17 cellular contexts compared by ENCODE assay signal in genomic region chrX:1139101-1139500, GRCh38.
DNase-seq lines count a peak whose midpoint lies in the region; TF ChIP-seq lines count a peak whose summit lies in the region.
"Had no signal": no experiment of that assay in that cellular context is flagged by ENCODE, and none has a peak within 500 bp of the region (broad histone marks: within the 10 kb centered on the region; RNA-seq: fewer than 3 reads in every experiment).

No MANE protein-coding gene starts in this region.

- no peaks in the 10 kb centered on the region for H4K20me1 ChIP-seq in MM.1S (ENCODE audit: insufficient read depth, low read length)
- H4K20me1 ChIP-seq: BLaER1 had no signal

- no peaks in the 10 kb centered on the region for H3K79me2 ChIP-seq in MM.1S (ENCODE audit: low read length)

- peaks cover 6% of the 10 kb centered on the region for H3K4me1 Mint-ChIP-seq in glutamatergic neuron (ENCODE audit: low read depth, unreplicated experiment)
- no peaks in the 10 kb centered on the region for H3K4me1 Mint-ChIP-seq in activated T-helper 1 cell treated with anti-CD3 and anti-CD28 coated beads, Interleukin-12 subunit alpha, Interleukin-12 subunit beta, Interleukin-2, Interleukin-4 antibody, amounts not matched to agents 30 ng/mL and 10 ng/mL and 1 ng/mL, durations not matched to agents 14 hours and 24 hours and 36 hours (ENCODE audit: low read depth)
- H3K4me1 Mint-ChIP-seq: CD14-positive monocyte; CD4-positive, alpha-beta memory T cell had no signal

- DNase-seq in activated CD8-positive, alpha-beta memory T cell treated with anti-CD3 and anti-CD28 coated beads for 24 hours: peak; percentile 30
- DNase-seq in activated CD8-positive, alpha-beta memory T cell treated with anti-CD3 and anti-CD28 coated beads, Interleukin-2, amount 50 U/mL, for 4 hours: no peak
- DNase-seq in MM.1S (no peak), glutamatergic neuron (no peak), sigmoid colon (peak; percentile 9), GM03348 (ENCODE audit: low spot score) (no peak), tibial nerve (ENCODE audit: low spot score in 2 of 2) (no peak)
- no peak for DNase-seq in activated T-helper 1 cell treated with anti-CD3 and anti-CD28 coated beads, Interleukin-12 subunit alpha, Interleukin-12 subunit beta, Interleukin-2, Interleukin-4 antibody, amounts not matched to agents 30 ng/mL and 10 ng/mL and 1 ng/mL, durations not matched to agents 14 hours and 24 hours and 36 hours (ENCODE audit: low spot score)
- DNase-seq: 8988T; CD4-positive, alpha-beta memory T cell; DMS79 treated with DMSO at 0.1 percent for 48 hours; GF-D8 had no signal

- H3K9ac ChIP-seq in MM.1S (ENCODE audit: low read length): no peak overlapping the region
- H3K9ac ChIP-seq: BLaER1 had no signal

- peaks cover 6% of the 10 kb centered on the region for H3K36me3 Mint-ChIP-seq in glutamatergic neuron (ENCODE audit: unreplicated experiment)
- H3K36me3 Mint-ChIP-seq in activated T-helper 1 cell treated with anti-CD3 and anti-CD28 coated beads, Interleukin-12 subunit alpha, Interleukin-12 subunit beta, Interleukin-2, Interleukin-4 antibody, amounts not matched to agents 30 ng/mL and 10 ng/mL and 1 ng/mL, durations not matched to agents 14 hours and 24 hours and 36 hours (ENCODE audit: low read depth): no peaks in the 10 kb centered on the region
- H3K36me3 Mint-ChIP-seq: CD14-positive monocyte; CD4-positive, alpha-beta memory T cell had no signal

- no peak overlapping the region for H2AFZ ChIP-seq in MM.1S (ENCODE audit: low read length)

- peak overlapping the region; percentile 25; the same call in 1 of the 2 replicates for H3K4me3 ChIP-seq in MM.1S (ENCODE audit: low read length)
- no peak overlapping the region for H3K4me3 ChIP-seq in sigmoid colon
- H3K4me3 ChIP-seq in tibial nerve: no peak overlapping the region
- H3K4me3 ChIP-seq: BLaER1, GM12878, HAP-1 had no signal

- TF ChIP-seq CTCF in MM.1S (IDR thresholded peaks at IDR 0.05; ENCODE audit: low read length): no peak
- no peak for TF ChIP-seq CTCF in glutamatergic neuron (IDR thresholded peaks at IDR 0.05; ENCODE audit: partially characterized antibody, unreplicated experiment)
- no peak for TF ChIP-seq CTCF in sigmoid colon (IDR thresholded peaks at IDR 0.05)
- no peak for TF ChIP-seq CTCF in tibial nerve (IDR thresholded peaks at IDR 0.05)

- no peaks in the 10 kb centered on the region for H3F3A ChIP-seq in MM.1S (ENCODE audit: insufficient read depth, low read length)

- 83 to 88% methylated on average over 11 of the region's 11 CpGs for WGBS in sigmoid colon, 2 donors
- 70 to 81% methylated on average over 11 of the region's 11 CpGs for WGBS in tibial nerve, 2 donors

- no peak for TF ChIP-seq EP300 in sigmoid colon (IDR thresholded peaks at IDR 0.05)
- TF ChIP-seq EP300 in tibial nerve (IDR thresholded peaks at IDR 0.05): no peak

- peak overlapping the region; percentile 2 for H3K27ac Mint-ChIP-seq in glutamatergic neuron (ENCODE audit: unreplicated experiment)
- H3K27ac Mint-ChIP-seq in activated T-helper 1 cell treated with anti-CD3 and anti-CD28 coated beads, Interleukin-12 subunit alpha, Interleukin-12 subunit beta, Interleukin-2, Interleukin-4 antibody, amounts not matched to agents 30 ng/mL and 10 ng/mL and 1 ng/mL, durations not matched to agents 14 hours and 24 hours and 36 hours: no peak overlapping the region
- H3K27ac Mint-ChIP-seq: CD14-positive monocyte; CD4-positive, alpha-beta memory T cell had no signal

- H3K27ac ChIP-seq in MM.1S (ENCODE audit: low read length): no peak overlapping the region
- H3K27ac ChIP-seq in sigmoid colon: no peak overlapping the region
- H3K27ac ChIP-seq in tibial nerve: no peak overlapping the region
- H3K27ac ChIP-seq: BLaER1, HL-60 had no signal

- no peak overlapping the region for H3K4me3 Mint-ChIP-seq in glutamatergic neuron (ENCODE audit: unreplicated experiment)
- no peak overlapping the region for H3K4me3 Mint-ChIP-seq in activated T-helper 1 cell treated with anti-CD3 and anti-CD28 coated beads, Interleukin-12 subunit alpha, Interleukin-12 subunit beta, Interleukin-2, Interleukin-4 antibody, amounts not matched to agents 30 ng/mL and 10 ng/mL and 1 ng/mL, durations not matched to agents 14 hours and 24 hours and 36 hours
- H3K4me3 Mint-ChIP-seq: CD14-positive monocyte; CD4-positive, alpha-beta memory T cell had no signal

- H3K4me1 ChIP-seq in MM.1S (ENCODE audit: low read length) (no peaks in the 10 kb centered on the region), sigmoid colon (no peaks in the 10 kb centered on the region), tibial nerve (no peaks in the 10 kb centered on the region)
- H3K4me1 ChIP-seq: BLaER1, HAP-1 had no signal

- TF ChIP-seq POLR2A in sigmoid colon (IDR thresholded peaks at IDR 0.05): no peak
- no peak for TF ChIP-seq POLR2A in tibial nerve (IDR thresholded peaks at IDR 0.05)

- H3K4me2 ChIP-seq in MM.1S (ENCODE audit: low read depth, low read length): peak overlapping the region; percentile 43; the same call in 1 of the 2 replicates
- H3K4me2 ChIP-seq: BLaER1 had no signal

- no peaks in the 10 kb centered on the region for H3K36me3 ChIP-seq in MM.1S (replicated peaks; ENCODE audit: insufficient read depth, low read length)
- no peaks in the 10 kb centered on the region for H3K36me3 ChIP-seq in sigmoid colon
- no peaks in the 10 kb centered on the region for H3K36me3 ChIP-seq in tibial nerve
- H3K36me3 ChIP-seq: BLaER1, HAP-1 had no signal

- no peaks in the 10 kb centered on the region for H3K9me2 ChIP-seq in MM.1S (replicated peaks; ENCODE audit: insufficient read depth, low read length)

- no peaks in the 10 kb centered on the region for H3K9me3 ChIP-seq in MM.1S (replicated peaks; ENCODE audit: insufficient read depth, low read length)
- no peaks in the 10 kb centered on the region for H3K9me3 ChIP-seq in sigmoid colon
- peaks cover 0 to 36% (median 0%) of the 10 kb centered on the region in 4 donors for H3K9me3 ChIP-seq in tibial nerve
- H3K9me3 ChIP-seq: BLaER1, HAP-1 had no signal

- intact Hi-C loops in sigmoid colon (cut with DNase I): no loop called here
- intact Hi-C loops in activated T-helper 1 cell treated with anti-CD3 and anti-CD28 coated beads, Interleukin-12 subunit alpha, Interleukin-12 subunit beta, Interleukin-2, Interleukin-4 antibody, amounts not matched to agents 30 ng/mL and 10 ng/mL and 1 ng/mL, durations not matched to agents 14 hours and 24 hours and 36 hours (cut with micrococcal nuclease): no loop called here

- no peaks in the 10 kb centered on the region for H3K27me3 ChIP-seq in MM.1S (replicated peaks; ENCODE audit: insufficient read depth, low read length)
- H3K27me3 ChIP-seq in sigmoid colon: peaks cover 0 to 14% (median 10%) of the 10 kb centered on the region in 3 donors
- no peaks in the 10 kb centered on the region for H3K27me3 ChIP-seq in tibial nerve
- H3K27me3 ChIP-seq: BLaER1 had no signal

- H3K9me3 Mint-ChIP-seq in glutamatergic neuron (ENCODE audit: unreplicated experiment): peaks cover 4% of the 10 kb centered on the region
- no peaks in the 10 kb centered on the region for H3K9me3 Mint-ChIP-seq in activated T-helper 1 cell treated with anti-CD3 and anti-CD28 coated beads, Interleukin-12 subunit alpha, Interleukin-12 subunit beta, Interleukin-2, Interleukin-4 antibody, amounts not matched to agents 30 ng/mL and 10 ng/mL and 1 ng/mL, durations not matched to agents 14 hours and 24 hours and 36 hours

- peaks cover 8% of the 10 kb centered on the region for H3K27me3 Mint-ChIP-seq in glutamatergic neuron (ENCODE audit: unreplicated experiment)
- H3K27me3 Mint-ChIP-seq in activated T-helper 1 cell treated with anti-CD3 and anti-CD28 coated beads, Interleukin-12 subunit alpha, Interleukin-12 subunit beta, Interleukin-2, Interleukin-4 antibody, amounts not matched to agents 30 ng/mL and 10 ng/mL and 1 ng/mL, durations not matched to agents 14 hours and 24 hours and 36 hours (ENCODE audit: insufficient read depth): no peaks in the 10 kb centered on the region

Comparison
In these comparisons a context has a peak if more than half of its experiments do, and no peak if none do; other contexts are left out.
1. DNase-seq: peak in activated CD8-positive, alpha-beta memory T cell treated with anti-CD3 and anti-CD28 coated beads for 24 hours (single experiment) and sigmoid colon (single experiment); none in activated CD8-positive, alpha-beta memory T cell treated with anti-CD3 and anti-CD28 coated beads, Interleukin-2, amount 50 U/mL, for 4 hours (single experiment), MM.1S (single experiment), glutamatergic neuron (single experiment), GM03348 (single experiment), activated T-helper 1 cell treated with anti-CD3 and anti-CD28 coated beads, Interleukin-12 subunit alpha, Interleukin-12 subunit beta, Interleukin-2, Interleukin-4 antibody, amounts not matched to agents 30 ng/mL and 10 ng/mL and 1 ng/mL, durations not matched to agents 14 hours and 24 hours and 36 hours (single experiment) and tibial nerve (0 of 2).